In genomic region chr2:20521682-20522189, GRCh38 we compare ENCODE assay signal across 27 cellular contexts.
"Had no signal": no experiment of that assay in that cellular context is flagged by ENCODE, and none has a peak within 500 bp of the region (broad histone marks: within the 10 kb centered on the region; RNA-seq: fewer than 3 reads in every experiment).

No MANE protein-coding gene starts in this region.

- H3K36me3 Mint-ChIP-seq: activated CD4-positive, alpha-beta memory T cell treated with anti-CD3 and anti-CD28 coated beads for 36 hours; activated naive CD4-positive, alpha-beta T cell treated with anti-CD3 and anti-CD28 coated beads, Interleukin-2, amount 10 ng/mL, durations not matched to agents 7 days and 5 days; activated naive CD8-positive, alpha-beta T cell treated with anti-CD3 and anti-CD28 coated beads for 36 hours had no signal

- H3K4me1 Mint-ChIP-seq: activated naive CD4-positive, alpha-beta T cell treated with anti-CD3 and anti-CD28 coated beads, Interleukin-2, amount 10 ng/mL, durations not matched to agents 7 days and 5 days had no signal

- H3K9me3 Mint-ChIP-seq: activated CD4-positive, alpha-beta memory T cell treated with anti-CD3 and anti-CD28 coated beads for 36 hours; activated CD4-positive, alpha-beta T cell treated with anti-CD3 and anti-CD28 coated beads, Interleukin-2, amount 10 ng/mL, durations not matched to agents 7 days and 5 days; activated naive CD4-positive, alpha-beta T cell treated with anti-CD3 and anti-CD28 coated beads, Interleukin-2, amount 10 ng/mL, durations not matched to agents 7 days and 5 days; activated naive CD8-positive, alpha-beta T cell treated with anti-CD3 and anti-CD28 coated beads for 36 hours; activated T-cell treated with anti-CD3 and anti-CD28 coated beads, Interleukin-2, amount 50 U/mL, for 4 hours; activated T-helper 2 cell treated with anti-CD3 and anti-CD28 coated beads, Interferon-gamma antibody, Interleukin-2, Interleukin-4, amounts not matched to agents 10 μg/mL and 5 μg/mL and 100 μg/mL, durations not matched to agents 14 hours and 24 hours and 36 hours had no signal

- H3K27ac ChIP-seq: brain microvascular endothelial cell, SJCRH30, VCaP had no signal

- H3K4me3 ChIP-seq: SJCRH30 had no signal

- H3K4me3 Mint-ChIP-seq: activated CD4-positive, alpha-beta memory T cell treated with anti-CD3 and anti-CD28 coated beads for 36 hours; activated CD4-positive, alpha-beta T cell treated with anti-CD3 and anti-CD28 coated beads, Interleukin-2, amount 10 ng/mL, durations not matched to agents 7 days and 5 days; activated naive CD4-positive, alpha-beta T cell treated with anti-CD3 and anti-CD28 coated beads, Interleukin-2, amount 10 ng/mL, durations not matched to agents 7 days and 5 days; activated naive CD8-positive, alpha-beta T cell treated with anti-CD3 and anti-CD28 coated beads for 36 hours; activated T-cell treated with anti-CD3 and anti-CD28 coated beads, Interleukin-2, amount 50 U/mL, for 4 hours had no signal

- DNase-seq: activated CD4-positive, alpha-beta memory T cell treated with anti-CD3 and anti-CD28 coated beads for 36 hours; activated CD4-positive, alpha-beta T cell treated with anti-CD3 and anti-CD28 coated beads, Interleukin-2, amount 10 ng/mL, durations not matched to agents 7 days and 5 days; activated CD4-positive, CD25-positive, alpha-beta regulatory T cell; activated CD8-positive, alpha-beta memory T cell treated with anti-CD3 and anti-CD28 coated beads for 24 hours; activated gamma-delta T cell treated with Interleukin-2 at 50 U/mL for 16 hours; activated naive CD4-positive, alpha-beta T cell treated with anti-CD3 and anti-CD28 coated beads, Interleukin-2, amount 10 ng/mL, durations not matched to agents 7 days and 5 days; activated naive CD8-positive, alpha-beta T cell treated with anti-CD3 and anti-CD28 coated beads for 36 hours; activated T-cell treated with anti-CD3 and anti-CD28 coated beads, Interleukin-2, amount 50 U/mL, for 4 hours; brain microvascular endothelial cell; MM.1S; NCI-H1105; NCI-H1436; NCI-H1694 treated with DMSO at 0.1 percent for 48 hours; NCI-H2029 treated with DMSO at 0.1 percent for 48 hours; NCI-H345; NCI-H510A; NCI-H69; NK-92 treated with Interleukin-12 subunit alpha and Interleukin-12 subunit beta, amount 100 ng/mL, for 24 hours; OCI-M1; Right ventricle myocardium superior; RPMI8226; SJCRH30; SK-N-SH; T-helper 1 cell had no signal

- H3K27me3 ChIP-seq: brain microvascular endothelial cell, SJCRH30 had no signal

- H3K9me3 ChIP-seq: SJCRH30, SK-N-SH had no signal

- H3K27ac Mint-ChIP-seq: activated CD4-positive, alpha-beta memory T cell treated with anti-CD3 and anti-CD28 coated beads for 36 hours; activated CD4-positive, alpha-beta T cell treated with anti-CD3 and anti-CD28 coated beads, Interleukin-2, amount 10 ng/mL, durations not matched to agents 7 days and 5 days; activated naive CD4-positive, alpha-beta T cell treated with anti-CD3 and anti-CD28 coated beads, Interleukin-2, amount 10 ng/mL, durations not matched to agents 7 days and 5 days; activated naive CD8-positive, alpha-beta T cell treated with anti-CD3 and anti-CD28 coated beads for 36 hours; activated T-helper 2 cell treated with anti-CD3 and anti-CD28 coated beads, Interferon-gamma antibody, Interleukin-2, Interleukin-4, amounts not matched to agents 10 μg/mL and 5 μg/mL and 100 μg/mL, durations not matched to agents 14 hours and 24 hours and 36 hours had no signal

- H3K9ac ChIP-seq: SK-N-SH had no signal

- ATAC-seq: activated T-cell treated with anti-CD3 and anti-CD28 coated beads, Interleukin-2, amount 50 U/mL, for 4 hours; Panc1 had no signal

- H3K4me2 ChIP-seq: SK-N-SH had no signal

- H3K9me2 ChIP-seq: SK-N-SH had no signal

- H3K36me3 ChIP-seq: brain microvascular endothelial cell, SJCRH30 had no signal
